In genomic region chr3:10242182-10243065, GRCh38 we compare ENCODE assay signal across 8 cellular contexts. TPM values are rescaled to one million over a fixed set of nuclear protein-coding genes. Genes with fewer than 3 reads are reported as not detected.
DNase-seq lines count a peak whose midpoint lies in the region; ATAC-seq, FAIRE-seq and TF ChIP-seq lines count a peak whose summit lies in the region.

No MANE protein-coding gene starts in this region.

- H3K4me1 Mint-ChIP-seq in activated CD8-positive, alpha-beta T cell treated with anti-CD3 and anti-CD28 coated beads for 36 hours (ENCODE audit: low read depth): peaks cover 50% of the 10 kb centered on the region

- H3K36me3 ChIP-seq in KMS-11 (ENCODE audit: insufficient read depth): no peaks in the 10 kb centered on the region

- peak overlapping the region; percentile 40 for H3K4me2 ChIP-seq in KMS-11

- H3K4me3 ChIP-seq in KMS-11 (IDR thresholded peaks at IDR 0.05; ENCODE audit: insufficient read depth, low read depth, low read length): no peak overlapping the region

- H2AFZ ChIP-seq in KMS-11 (ENCODE audit: low read depth): peak overlapping the region; percentile 33; the same call in 1 of the 2 replicates

- peak overlapping the region; percentile 95 for H3K27ac Mint-ChIP-seq in activated CD8-positive, alpha-beta T cell treated with anti-CD3 and anti-CD28 coated beads for 36 hours

- peaks cover 39% of the 10 kb centered on the region for H3K36me3 Mint-ChIP-seq in activated CD8-positive, alpha-beta T cell treated with anti-CD3 and anti-CD28 coated beads for 36 hours (ENCODE audit: low read depth)

- peak overlapping the region; percentile 70 for H3K27ac ChIP-seq in KMS-11

- no peak for FAIRE-seq in H54 (lab: Jason Lieb, UNC)

- intact Hi-C loops in activated CD8-positive, alpha-beta T cell treated with anti-CD3 and anti-CD28 coated beads for 36 hours (cut with micrococcal nuclease): loop anchor here (10.0 kb wide), 1 partner anchor 258 kb away; the partner anchor contains the start of gene EMC3

- peaks cover 20% of the 10 kb centered on the region for H3K9me3 Mint-ChIP-seq in activated CD8-positive, alpha-beta T cell treated with anti-CD3 and anti-CD28 coated beads for 36 hours

- peak; percentile 90 for ATAC-seq in activated CD8-positive, alpha-beta T cell treated with anti-CD3 and anti-CD28 coated beads for 36 hours
- no peak for ATAC-seq in GM21528 (IDR thresholded peaks at IDR 0.05; ENCODE audit: low FRiP score, unreplicated experiment)

- no peak for TF ChIP-seq CTCF in KMS-11 (conservative IDR thresholded peaks at IDR 0.05; ENCODE audit: low read depth, low read length)
- TF ChIP-seq CTCF in activated CD8-positive, alpha-beta T cell treated with anti-CD3 and anti-CD28 coated beads for 36 hours (IDR thresholded peaks at IDR 0.05): no peak

- POLR2A ChIA-PET in activated CD8-positive, alpha-beta T cell treated with anti-CD3 and anti-CD28 coated beads for 36 hours (lab: Charles Lee): interaction anchor here (0.9 to 1.8 kb wide), 9 partner anchors 9 to 107 kb away, joined by 3 to 11 read pairs (median 4); partner anchors contain the start of gene VHL

- no peak for TF ChIP-seq POLR2A in H54 (IDR thresholded peaks at IDR 0.05; ENCODE audit: low read depth, low read length)

- no peaks in the 10 kb centered on the region for H3K27me3 Mint-ChIP-seq in activated CD8-positive, alpha-beta T cell treated with anti-CD3 and anti-CD28 coated beads for 36 hours

- no peaks in the 10 kb centered on the region for H4K20me1 ChIP-seq in KMS-11 (ENCODE audit: insufficient read depth)

- H3K27me3 ChIP-seq in KMS-11 (ENCODE audit: insufficient read depth, low read depth): no peaks in the 10 kb centered on the region

- peak overlapping the region; percentile 6 for H3K9ac ChIP-seq in KMS-11

- H3K79me2 ChIP-seq in KMS-11 (ENCODE audit: insufficient read depth, low read depth): no peaks in the 10 kb centered on the region

- H3K4me1 ChIP-seq in KMS-11 (ENCODE audit: low read depth, poor library complexity, severe bottlenecking): peaks cover 20% of the 10 kb centered on the region

- peak; percentile 94 for DNase-seq in activated CD8-positive, alpha-beta T cell treated with anti-CD3 and anti-CD28 coated beads for 36 hours
- DNase-seq in glomerular visceral epithelial cell (ENCODE audit: extremely low spot score): peak; percentile 89
- peak; percentile 57 for DNase-seq in stimulated activated CD8-positive, alpha-beta memory T cell treated with anti-CD3 and anti-CD28 coated beads, Interleukin-12 subunit alpha, Interleukin-12 subunit beta, amount 100 ng/mL, for 4 hours (ENCODE audit: low read depth)
- no peak for DNase-seq in NCI-H2107 (lab: John Stamatoyannopoulos, UW)
- DNase-seq in H54 (ENCODE audit: insufficient read length, low spot score): no peak
- no peak for DNase-seq in NCI-H82 (lab: John Stamatoyannopoulos, UW)

- CTCF ChIA-PET in activated CD8-positive, alpha-beta T cell treated with anti-CD3 and anti-CD28 coated beads for 36 hours (lab: Charles Lee): interaction anchor here (1.0 to 2.8 kb wide), 7 partner anchors 10 to 79 kb away, joined by 3 to 9 read pairs (median 6); no protein-coding TSS in a partner anchor

- peak overlapping the region; percentile 49 for H3K4me3 Mint-ChIP-seq in activated CD8-positive, alpha-beta T cell treated with anti-CD3 and anti-CD28 coated beads for 36 hours

RNA-seq across cellular contexts. Expression of gene TATDN2, which starts 5.8 kb away (rescaled TPM):
- 10 to 100 TPM; 37.1 to 38.5 TPM for total RNA-seq in activated CD8-positive, alpha-beta T cell treated with anti-CD3 and anti-CD28 coated beads for 36 hours

RNA-seq across cellular contexts. Expression of gene GHRL, which starts 50.3 kb away (rescaled TPM):
- under 1 TPM in 1 of 2 experiments, not detected in 1; 0.22 TPM for total RNA-seq in activated CD8-positive, alpha-beta T cell treated with anti-CD3 and anti-CD28 coated beads for 36 hours

Comparison
In these comparisons a context has a peak if more than half of its experiments do, and no peak if none do; other contexts are left out.
1. DNase-seq: peak in activated CD8-positive, alpha-beta T cell treated with anti-CD3 and anti-CD28 coated beads for 36 hours (single experiment), glomerular visceral epithelial cell (single experiment) and stimulated activated CD8-positive, alpha-beta memory T cell treated with anti-CD3 and anti-CD28 coated beads, Interleukin-12 subunit alpha, Interleukin-12 subunit beta, amount 100 ng/mL, for 4 hours (single experiment); none in NCI-H2107 (single experiment), H54 (single experiment) and NCI-H82 (single experiment).